In genomic region chr10:14837756-14838581, GRCh38 we compare ENCODE assay signal across 8 cellular contexts. TPM values are rescaled to one million over a fixed set of nuclear protein-coding genes. Genes with fewer than 3 reads are reported as not detected.
DNase-seq lines count a peak whose midpoint lies in the region; ATAC-seq and TF ChIP-seq lines count a peak whose summit lies in the region.

Gene CDNF (minus strand): TSS chr10:14838037. CDS start chr10:14837946, 91 bp downstream.
A gene with protein sequence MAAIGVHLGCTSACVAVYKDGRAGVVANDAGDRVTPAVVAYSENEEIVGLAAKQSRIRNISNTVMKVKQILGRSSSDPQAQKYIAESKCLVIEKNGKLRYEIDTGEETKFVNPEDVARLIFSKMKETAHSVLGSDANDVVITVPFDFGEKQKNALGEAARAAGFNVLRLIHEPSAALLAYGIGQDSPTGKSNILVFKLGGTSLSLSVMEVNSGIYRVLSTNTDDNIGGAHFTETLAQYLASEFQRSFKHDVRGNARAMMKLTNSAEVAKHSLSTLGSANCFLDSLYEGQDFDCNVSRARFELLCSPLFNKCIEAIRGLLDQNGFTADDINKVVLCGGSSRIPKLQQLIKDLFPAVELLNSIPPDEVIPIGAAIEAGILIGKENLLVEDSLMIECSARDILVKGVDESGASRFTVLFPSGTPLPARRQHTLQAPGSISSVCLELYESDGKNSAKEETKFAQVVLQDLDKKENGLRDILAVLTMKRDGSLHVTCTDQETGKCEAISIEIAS (plus strand): TSS chr10:14838306. CDS start chr10:14838403, 97 bp downstream.
A gene with protein sequence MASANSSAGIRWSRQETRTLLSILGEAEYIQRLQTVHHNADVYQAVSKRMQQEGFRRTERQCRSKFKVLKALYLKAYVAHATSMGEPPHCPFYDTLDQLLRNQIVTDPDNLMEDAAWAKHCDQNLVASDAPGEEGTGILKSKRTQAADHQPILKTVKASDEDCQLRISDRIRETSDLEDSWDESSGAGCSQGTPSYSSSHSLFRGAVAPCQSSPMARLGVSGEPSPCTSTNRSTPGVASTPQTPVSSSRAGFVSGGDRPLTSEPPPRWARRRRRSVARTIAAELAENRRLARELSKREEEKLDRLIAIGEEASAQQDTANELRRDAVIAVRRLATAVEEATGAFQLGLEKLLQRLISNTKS (plus strand): TSS chr10:14838306. CDS start chr10:14842285, 3,979 bp downstream.

- WGBS in urinary bladder: under 1% methylated on average over 72 of the region's 72 CpGs

- peaks cover 23% of the 10 kb centered on the region for H3K4me1 Mint-ChIP-seq in progenitor cell of endocrine pancreas (ENCODE audit: low read depth)

- H3K4me3 ChIP-seq in left ventricle myocardium inferior (peak within 1 kb of the TSS; percentile 92), urinary bladder (ENCODE audit: low read depth, low read length) (peak within 1 kb of the TSS; percentile 89)

- peak within 1 kb of the TSS; percentile 91 for H3K4me3 Mint-ChIP-seq in progenitor cell of endocrine pancreas (ENCODE audit: low read depth)

- intact Hi-C loops in left ventricle myocardium inferior (cut with micrococcal nuclease): no loop called here

- peaks cover 3% of the 10 kb centered on the region for H3K36me3 Mint-ChIP-seq in progenitor cell of endocrine pancreas (ENCODE audit: insufficient read depth)

- TF ChIP-seq CTCF in left ventricle myocardium inferior (IDR thresholded peaks at IDR 0.05; ENCODE audit: borderline replicate concordance) (no peak), progenitor cell of endocrine pancreas (IDR thresholded peaks at IDR 0.05; ENCODE audit: unreplicated experiment) (no peak)

- H3K4me1 ChIP-seq in left ventricle myocardium inferior: peaks cover 35% of the 10 kb centered on the region
- H3K4me1 ChIP-seq in urinary bladder (ENCODE audit: insufficient read depth): no peaks in the 10 kb centered on the region

- no peaks in the 10 kb centered on the region for H3K27me3 Mint-ChIP-seq in progenitor cell of endocrine pancreas

- peak within 1 kb of the TSS; percentile 99 for H3K27ac Mint-ChIP-seq in progenitor cell of endocrine pancreas

- H3K36me3 ChIP-seq in left ventricle myocardium inferior (peaks cover 30% of the 10 kb centered on the region), urinary bladder (ENCODE audit: insufficient read depth) (no peaks in the 10 kb centered on the region)

- DNase-seq in NCI-H187 (lab: John Stamatoyannopoulos, UW) (peak; percentile 91 to 92), T-helper 2 cell (peak; percentile 99), left ventricle myocardium inferior (peak; percentile 99), progenitor cell of endocrine pancreas (ENCODE audit: low spot score, unreplicated experiment) (peak; percentile 98)

- ATAC-seq in GM18498 (IDR thresholded peaks at IDR 0.05; ENCODE audit: unreplicated experiment) (peak; percentile 94), HG02938 (IDR thresholded peaks at IDR 0.05; ENCODE audit: unreplicated experiment) (peak; percentile 94)

- H3K9me3 ChIP-seq in left ventricle myocardium inferior (replicated peaks): no peaks in the 10 kb centered on the region

- peak within 1 kb of the TSS; percentile 97 for H3K27ac ChIP-seq in angular gyrus (ENCODE audit: low read depth, low read length)
- peak within 1 kb of the TSS; percentile 96 for H3K27ac ChIP-seq in left ventricle myocardium inferior (replicated peaks)
- peak within 1 kb of the TSS; percentile 97 for H3K27ac ChIP-seq in urinary bladder (ENCODE audit: low read depth)

- H3K27me3 ChIP-seq in left ventricle myocardium inferior (ENCODE audit: low read depth): no peaks in the 10 kb centered on the region

- no peaks in the 10 kb centered on the region for H3K9me3 Mint-ChIP-seq in progenitor cell of endocrine pancreas (ENCODE audit: low read depth)

RNA-seq across cellular contexts. Expression of gene CDNF, which starts in this region (rescaled TPM):
- total RNA-seq in left ventricle myocardium inferior (1.5 TPM), progenitor cell of endocrine pancreas (1.3 and 2.3 TPM in 2 replicates), urinary bladder (1.9 TPM)
- 0.86 TPM for polyA plus RNA-seq in urinary bladder

RNA-seq across cellular contexts. Expression of the second gene that starts in this region (rescaled TPM):
- 8.2 TPM for total RNA-seq in left ventricle myocardium inferior
- 13.2 and 15.2 TPM in 2 replicates for total RNA-seq in progenitor cell of endocrine pancreas
- 16.6 TPM for total RNA-seq in urinary bladder
- 10.1 TPM for polyA plus RNA-seq in urinary bladder

RNA-seq across cellular contexts. Expression of the third gene that starts in this region (rescaled TPM):
- 5.0 TPM for total RNA-seq in left ventricle myocardium inferior
- 15.7 and 16.0 TPM in 2 replicates for total RNA-seq in progenitor cell of endocrine pancreas
- 17.3 TPM for total RNA-seq in urinary bladder
- polyA plus RNA-seq in urinary bladder: 6.9 TPM

Comparison
In these comparisons a context has a peak if more than half of its experiments do, and no peak if none do; other contexts are left out.
1. Peak in every context shown above with its lines: DNase-seq, ATAC-seq, H3K4me3 ChIP-seq and H3K27ac ChIP-seq.